ENCODE assay signal across 22 cellular contexts in the genomic region with DNA sequence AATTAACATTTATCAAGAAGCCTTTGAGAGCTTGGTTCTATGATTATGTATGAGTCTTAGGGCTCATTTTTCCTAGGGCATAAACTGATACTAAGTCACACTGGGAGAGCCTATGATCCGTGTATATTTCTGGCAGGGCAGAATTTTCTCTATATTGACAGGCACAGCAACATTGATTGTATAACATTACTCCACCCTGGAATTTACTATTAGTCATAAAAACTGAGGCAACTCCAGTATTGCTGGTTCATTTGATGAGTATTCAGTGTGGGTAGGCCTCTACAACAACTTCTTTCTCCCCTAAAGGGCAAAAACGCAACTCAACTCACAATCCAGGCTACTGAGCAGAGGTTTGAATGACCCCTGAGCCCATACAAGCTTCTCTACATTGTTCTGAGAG. TPM values are rescaled to one million over a fixed set of nuclear protein-coding genes. Genes with fewer than 3 reads are reported as not detected.
DNase-seq lines count a peak whose midpoint lies in the region; ATAC-seq and TF ChIP-seq lines count a peak whose summit lies in the region.
"Had no signal": no experiment of that assay in that cellular context is flagged by ENCODE, and none has a peak within 500 bp of the region (broad histone marks: within the 10 kb centered on the region; RNA-seq: fewer than 3 reads in every experiment).

No MANE protein-coding gene starts in this region.

- no peaks in the 10 kb centered on the region for H4K20me1 ChIP-seq in osteoblast (ENCODE audit: insufficient read depth, low read length)

- TF ChIP-seq CTCF in RWPE1 (conservative IDR thresholded peaks at IDR 0.05; ENCODE audit: low read depth) (no peak), fibroblast of mammary gland (conservative IDR thresholded peaks at IDR 0.05; ENCODE audit: control insufficient read depth, insufficient read depth, low read depth, low read length) (no peak), osteoblast (IDR thresholded peaks at IDR 0.05; ENCODE audit: extremely low read depth, low read depth, low read length) (no peak)

- DNase-seq in AG20443 (ENCODE audit: low spot score) = peak; percentile 15
- DNase-seq in RWPE1 (ENCODE audit: low spot score) = peak; percentile 74
- DNase-seq in fibroblast of mammary gland (ENCODE audit: low read depth) = peak; percentile 35
- peak; percentile 45 for DNase-seq in osteoblast (ENCODE audit: insufficient read length, low spot score, missing footprints)
- no peak for DNase-seq in left ventricle myocardium superior
- no peak for DNase-seq in CD1c-positive myeloid dendritic cell (ENCODE audit: extremely low spot score)
- DNase-seq in NCI-H82 treated with DMSO at 0.1 percent for 48 hours (lab: John Stamatoyannopoulos, UW; ENCODE audit: unreplicated experiment) = no peak
- DNase-seq: activated CD4-positive, alpha-beta T cell treated with anti-CD3 and anti-CD28 coated beads for 48 hours; activated CD8-positive, alpha-beta memory T cell treated with anti-CD3 and anti-CD28 coated beads, Interleukin-2, amount 10 ng/mL, durations not matched to agents 7 days and 5 days; activated naive CD8-positive, alpha-beta T cell treated with anti-CD3 and anti-CD28 coated beads, Interleukin-2, amount 10 ng/mL, durations not matched to agents 7 days and 5 days; CD4-positive, CD25-positive, alpha-beta regulatory T cell; DMS53; NCI-H510A treated with DMSO at 0.1 percent for 48 hours; occipital lobe; Right ventricle myocardium superior; stimulated activated naive CD8-positive, alpha-beta T cell treated with anti-CD3 and anti-CD28 coated beads, Interleukin-15, Interleukin-2, amounts not matched to agents 100 U/mL and 50 U/mL, for 24 hours had no signal

- H3K27me3 ChIP-seq in osteoblast (ENCODE audit: insufficient read depth, low read length) = no peaks in the 10 kb centered on the region
- H3K27me3 ChIP-seq: right atrium auricular region had no signal

- H3K79me2 ChIP-seq in osteoblast (ENCODE audit: insufficient read depth, low read length) = no peaks in the 10 kb centered on the region

- peaks cover 4% of the 10 kb centered on the region for H3K4me1 ChIP-seq in osteoblast (ENCODE audit: insufficient read depth, low read length)
- H3K4me1 ChIP-seq: A549, right atrium auricular region had no signal

- ATAC-seq in left ventricle myocardium superior = no peak
- ATAC-seq in HG03521 (IDR thresholded peaks at IDR 0.05; ENCODE audit: unreplicated experiment) = no peak
- ATAC-seq: A549; activated CD8-positive, alpha-beta memory T cell treated with anti-CD3 and anti-CD28 coated beads, Interleukin-2, amount 10 ng/mL, durations not matched to agents 7 days and 5 days; activated T-helper 17 cell treated with anti-CD3 and anti-CD28 coated beads, Interleukin-2, amount 50 U/mL, for 72 hours; left lobe of liver; stimulated activated naive CD8-positive, alpha-beta T cell treated with anti-CD3 and anti-CD28 coated beads, Interleukin-15, Interleukin-2, amounts not matched to agents 100 U/mL and 50 U/mL, for 24 hours had no signal

- H2AFZ ChIP-seq in osteoblast (ENCODE audit: low read length) = peak overlapping the region; percentile 82

- H3K9me3 ChIP-seq in osteoblast (ENCODE audit: low read depth, low read length) = no peaks in the 10 kb centered on the region
- H3K9me3 ChIP-seq: A549 had no signal

- H3K27ac ChIP-seq in RWPE1 = no peak overlapping the region
- peak overlapping the region; percentile 9 for H3K27ac ChIP-seq in osteoblast (ENCODE audit: low read depth, low read length)
- H3K27ac ChIP-seq: A549, KMS-11, right atrium auricular region had no signal

- CTCF ChIA-PET in RWPE1 (lab: Yijun Ruan, JAX) = no interaction called here

- H3K4me3 ChIP-seq in fibroblast of mammary gland (ENCODE audit: control insufficient read depth, low read depth, low read length) = no peak overlapping the region
- H3K4me3 ChIP-seq in osteoblast (ENCODE audit: insufficient read depth, low read length) = no peak overlapping the region
- H3K4me3 ChIP-seq: A549, right atrium auricular region had no signal

- POLR2A ChIA-PET in RWPE1 (lab: Yijun Ruan, JAX; ENCODE audit: low non-redundant PET) = no interaction called here

- no peaks in the 10 kb centered on the region for H3K36me3 ChIP-seq in osteoblast (ENCODE audit: insufficient read depth, low read length)
- H3K36me3 ChIP-seq: right atrium auricular region had no signal

- H3K4me2 ChIP-seq in osteoblast (ENCODE audit: insufficient read depth, low read length) = no peak overlapping the region
- H3K4me2 ChIP-seq: A549, KMS-11 had no signal

- intact Hi-C loops in left ventricle myocardium superior (cut with micrococcal nuclease) = no loop called here

RNA-seq across cellular contexts. Expression of gene CSTA, which starts 10.6 kb away (rescaled TPM):
- total RNA-seq in osteoblast (18.1 and 18.3 TPM in 2 replicates), left ventricle myocardium superior (1.5 TPM)
- total RNA-seq: activated CD8-positive, alpha-beta memory T cell treated with anti-CD3 and anti-CD28 coated beads, Interleukin-2, amount 10 ng/mL, durations not matched to agents 7 days and 5 days; activated naive CD8-positive, alpha-beta T cell treated with anti-CD3 and anti-CD28 coated beads, Interleukin-2, amount 10 ng/mL, durations not matched to agents 7 days and 5 days; activated T-helper 17 cell treated with anti-CD3 and anti-CD28 coated beads, Interleukin-2, amount 50 U/mL, for 72 hours; CD4-positive, CD25-positive, alpha-beta regulatory T cell; occipital lobe had no signal

Comparison
In these comparisons a context has a peak if more than half of its experiments do, and no peak if none do; other contexts are left out.
1. DNase-seq: peak in AG20443 (single experiment), RWPE1 (single experiment), fibroblast of mammary gland (single experiment) and osteoblast (single experiment); none in left ventricle myocardium superior (single experiment), CD1c-positive myeloid dendritic cell (single experiment) and NCI-H82 treated with DMSO at 0.1 percent for 48 hours (single experiment).